9 cellular contexts compared by ENCODE assay signal in the genomic region with DNA sequence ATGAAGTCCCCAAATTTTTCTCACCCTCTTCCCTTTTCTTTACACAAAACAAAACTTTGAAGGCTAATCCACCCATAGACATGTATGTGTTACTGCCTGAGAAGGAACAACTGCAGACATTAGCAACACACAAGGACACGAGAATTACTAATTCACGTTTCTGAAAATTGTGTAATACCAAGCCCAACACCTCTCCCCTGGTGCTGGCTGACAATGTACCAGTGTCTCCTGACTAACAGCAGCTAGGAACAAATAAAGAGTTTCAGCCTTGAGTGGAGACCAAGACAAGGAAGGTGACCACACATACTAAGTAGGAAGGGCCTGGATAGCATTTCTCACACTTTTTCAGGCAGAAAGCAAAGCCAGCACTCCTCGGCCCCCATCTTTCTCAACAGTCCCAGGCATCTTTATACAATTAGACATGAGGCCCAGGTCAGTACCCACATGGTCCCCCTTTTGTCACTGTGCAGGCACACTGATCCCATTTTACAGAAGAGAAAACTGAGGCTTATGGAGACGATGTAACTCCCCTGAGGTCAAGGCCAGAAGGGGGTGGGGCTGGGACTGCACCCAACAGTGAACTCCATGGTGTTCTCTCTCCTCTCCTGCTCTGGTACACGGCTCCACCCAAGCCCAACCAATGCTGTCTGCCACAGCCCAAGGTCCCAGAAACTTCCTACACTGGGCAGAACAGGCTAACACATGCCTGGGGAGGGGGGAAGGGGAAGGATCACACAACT. TPM values are rescaled to one million over a fixed set of nuclear protein-coding genes. Genes with fewer than 3 reads are reported as not detected.
DNase-seq lines count a peak whose midpoint lies in the region; ATAC-seq, FAIRE-seq and TF ChIP-seq lines count a peak whose summit lies in the region.
"Had no signal": no experiment of that assay in that cellular context is flagged by ENCODE, and none has a peak within 500 bp of the region (broad histone marks: within the 10 kb centered on the region; RNA-seq: fewer than 3 reads in every experiment).

No MANE protein-coding gene starts in this region.

- H3K4me1 ChIP-seq in K562 (replicated peaks in 1 of 2; ENCODE audit: control insufficient read depth in 2 of 2, insufficient read depth in 2 of 2, low read length in 2 of 2) (peaks cover 26 to 52% of the 10 kb centered on the region in 2 experiments), left lung (peaks cover 71 to 100% of the 10 kb centered on the region in 2 donors), suprapubic skin (peaks cover 93% of the 10 kb centered on the region)

- H3K36me3 ChIP-seq in K562 (ENCODE audit: control insufficient read depth, insufficient read depth, low read length) (peaks cover 13% of the 10 kb centered on the region; the same call in 2 of the 3 replicates), left lung (no peaks in the 10 kb centered on the region), suprapubic skin (no peaks in the 10 kb centered on the region)

- DNase-seq in SKM-1 (lab: John Stamatoyannopoulos, UW; ENCODE audit: unreplicated experiment) (peak; percentile 12), SKM-1 treated with dmso at 0.1 percent for 144 hours (lab: John Stamatoyannopoulos, UW; ENCODE audit: unreplicated experiment) (no peak), K562 (ENCODE audit: extremely low read depth in 1 of 4, low spot score in 3 of 4) (peak in 3 of 4 experiments; percentile 28 to 51 (median 42)), left lung (peak in 1 of 2 donors; percentile 40), suprapubic skin (ENCODE audit: low spot score in 2 of 2) (peak in 1 of 2 donors; percentile 71), NCI-H748 treated with DMSO at 0.1 percent for 48 hours (lab: John Stamatoyannopoulos, UW) (no peak), cerebellar cortex (ENCODE audit: low spot score) (no peak), retina (no peak)

- H3K27me3 ChIP-seq in K562 (ENCODE audit: control insufficient read depth in 2 of 2, insufficient read depth in 2 of 2, low read length in 2 of 2): no peaks in the 10 kb centered on the region
- no peaks in the 10 kb centered on the region for H3K27me3 ChIP-seq in left lung
- H3K27me3 ChIP-seq in suprapubic skin: no peaks in the 10 kb centered on the region

- TF ChIP-seq EP300 in K562 (IDR thresholded peaks at IDR 0.05; ENCODE audit: low read length): no peak
- TF ChIP-seq EP300 in suprapubic skin (IDR thresholded peaks at IDR 0.05): no peak

- TF ChIP-seq RAD21 in K562 (CRISPR knock-in tag; conservative IDR thresholded peaks at IDR 0.05 in 1 of 2, IDR thresholded peaks at IDR 0.05 in 1 of 2): no peak

- TF ChIP-seq POLR2A in K562 (conservative IDR thresholded peaks at IDR 0.05) (no peak), suprapubic skin (IDR thresholded peaks at IDR 0.05) (no peak)

- WGBS in K562 (ENCODE audit: insufficient coverage, low coverage, missing lambda C conversion rate): 52% methylated on average over 4 of the region's 5 CpGs
- 21% methylated on average over 5 of the region's 5 CpGs for WGBS in suprapubic skin

- no peak overlapping the region for H2AFZ ChIP-seq in K562 (ENCODE audit: low read depth, low read length)

- peak overlapping the region; percentile 12; the same call in 1 of the 2 replicates for H3K4me2 ChIP-seq in K562 (ENCODE audit: insufficient read depth, low read length)

- H3K9ac ChIP-seq in K562 (ENCODE audit: insufficient read depth in 1 of 2, low read depth in 2 of 2, low read length in 2 of 2): 0 out of 4 replicates have a peak overlapping the region, but pooled peaks of 1 of the 2 experiments have one; percentile 14

- intact Hi-C loops in K562 (cut with micrococcal nuclease) (loop anchor here (5.0 kb wide), 1 partner anchor 41 kb away; no protein-coding TSS in a partner anchor), left lung (cut with DNase I) (no loop called here)

- H3K27ac ChIP-seq in K562 (ENCODE audit: extremely low read depth, low read depth, low read length): peak overlapping the region; percentile 8; the same call in 1 of the 3 replicates
- H3K27ac ChIP-seq in left lung: peak overlapping the region; percentile 9 to 37
- peak overlapping the region; percentile 80 for H3K27ac ChIP-seq in suprapubic skin

- peaks cover 81% of the 10 kb centered on the region for H4K20me1 ChIP-seq in K562 (replicated peaks; ENCODE audit: control insufficient read depth, insufficient read depth, low read length)

- POLR2A ChIA-PET in K562 (lab: Yijun Ruan, JAX): interaction anchor here (0.6 to 1.9 kb wide), 6 partner anchors 13 to 1370 kb away, joined by 3 to 7 read pairs (median 4); no protein-coding TSS in a partner anchor

- TF ChIP-seq CTCF in K562 (IDR thresholded peaks at IDR 0.05 in 2 of 3, conservative IDR thresholded peaks at IDR 0.05 in 1 of 3; ENCODE audit: insufficient read depth in 2 of 3, low read depth in 1 of 3, low read length in 3 of 3) (no peak), left lung (IDR thresholded peaks at IDR 0.05) (no peak), suprapubic skin (IDR thresholded peaks at IDR 0.05) (no peak)

- no peak for FAIRE-seq in K562 (lab: Jason Lieb, UNC)
- FAIRE-seq: A204.1 had no signal

- no peaks in the 10 kb centered on the region for H3K9me3 ChIP-seq in K562 (replicated peaks; ENCODE audit: control insufficient read depth, insufficient read depth, low read depth, low read length)
- H3K9me3 ChIP-seq in left lung: no peaks in the 10 kb centered on the region
- no peaks in the 10 kb centered on the region for H3K9me3 ChIP-seq in suprapubic skin

- ATAC-seq in K562 (peak; percentile 36), left lung (peak; percentile 37)

- BruUV-seq in K562 (replicated peaks; lab: Mats Ljungman, UMichigan): no TSS peak

- no peak overlapping the region for H3K4me3 ChIP-seq in K562
- H3K4me3 ChIP-seq in left lung: no peak overlapping the region
- peak overlapping the region; percentile 5 for H3K4me3 ChIP-seq in suprapubic skin

- CTCF ChIA-PET in K562 (lab: Yijun Ruan, JAX; ENCODE audit: low intra/inter-chr PET ratio): no interaction called here

- peaks cover 21% of the 10 kb centered on the region for H3K9me1 ChIP-seq in K562 (ENCODE audit: control insufficient read depth, insufficient read depth, low read length)

- H3K79me2 ChIP-seq in K562 (ENCODE audit: control insufficient read depth, insufficient read depth, low read length): peaks cover 98% of the 10 kb centered on the region

- in situ Hi-C loops in K562 (cut with MboI): no loop called here

TF ChIP-seq in K562, 482 proteins besides CTCF, POLR2A, EP300 and RAD21 (continues in another document):
- TF ChIP-seq CEBPB (tag; IDR thresholded peaks at IDR 0.05) (peak; percentile 67; the same call in 1 of the 2 replicates), BCOR (IDR thresholded peaks at IDR 0.05) (peak; percentile 95)

RNA-seq across cellular contexts. Expression of a gene that starts 8.7 kb away (rescaled TPM):
- 157 and 305 TPM in 2 replicates for total RNA-seq in K562 (2011; cell fraction: chromatin; rRNA removed; ENCODE audit: low replicate concordance)
- total RNA-seq in K562 (2011; cell fraction: nucleolus; rRNA removed): 129 and 134 TPM in 2 replicates
- 133 and 164 TPM in 2 replicates for total RNA-seq in K562 (2011; cell fraction: nucleoplasm; rRNA removed)
- total RNA-seq in K562 (2014; rRNA removed) (15.6 and 24.0 TPM in 2 replicates), K562 (2014; rRNA removed; fragmentation: Illumina TruSeq; extraction: Trizol) (11.3 and 13.0 TPM in 2 replicates), K562 (2015; rRNA removed; fragmentation: Illumina TruSeq; extraction: Trizol) (16.1 and 18.2 TPM in 2 replicates), K562 (2021) (93.7 and 105 TPM in 2 replicates), left lung (10 to 100 TPM; 79.1 to 89.6 TPM), suprapubic skin (100 to 1,000 TPM in 1 of 4 donors, 10 to 100 TPM in 3; 54.8 to 111 (median 68.3) TPM)
- polyA plus RNA-seq in K562 (2011; rRNA removed) (8.9 and 11.0 TPM in 2 replicates), K562 (2014; fragmentation: Illumina TruSeq; extraction: Trizol) (35.3 and 43.4 TPM in 2 replicates), K562 (2014; fragmentation: Nextera tagmentation; extraction: Ambion mirVana) (1 to 10 TPM; 1.8 to 5.4 TPM), K562 (2014; rRNA removed) (23.3 and 24.3 TPM in 2 replicates)
- 5.8 and 8.4 TPM in 2 replicates for polyA plus RNA-seq in K562 (2011; cell fraction: cytosol; rRNA removed)
- polyA plus RNA-seq in K562 (2011; cell fraction: nucleus; rRNA removed): 36.9 and 48.9 TPM in 2 replicates
- 61.3 and 74.1 TPM in 2 replicates for polyA plus RNA-seq in K562 (2012)
- polyA minus RNA-seq in K562 (2011; rRNA and poly(A)+ RNA removed): 14.6 and 17.9 TPM in 2 replicates
- 36.5 and 50.1 TPM in 2 replicates for polyA minus RNA-seq in K562 (2011; cell fraction: cytosol; rRNA and poly(A)+ RNA removed)
- polyA minus RNA-seq in K562 (2011; cell fraction: nucleus; rRNA and poly(A)+ RNA removed): 35.0 and 50.0 TPM in 2 replicates

RNA-seq across cellular contexts. Expression of a gene that starts 55.9 kb away (rescaled TPM):
- total RNA-seq in K562 (2011; cell fraction: chromatin; rRNA removed; ENCODE audit: low replicate concordance): 47.6 and 50.3 TPM in 2 replicates
- 26.3 and 27.0 TPM in 2 replicates for total RNA-seq in K562 (2011; cell fraction: nucleolus; rRNA removed)
- 22.2 and 28.7 TPM in 2 replicates for total RNA-seq in K562 (2011; cell fraction: nucleoplasm; rRNA removed)
- total RNA-seq in K562 (2014; rRNA removed) (33.5 and 34.2 TPM in 2 replicates), K562 (2014; rRNA removed; fragmentation: Illumina TruSeq; extraction: Trizol) (13.3 and 13.8 TPM in 2 replicates), K562 (2015; rRNA removed; fragmentation: Illumina TruSeq; extraction: Trizol) (20.2 and 22.6 TPM in 2 replicates), K562 (2021) (49.9 and 56.5 TPM in 2 replicates), left lung (10 to 100 TPM; 19.5 to 36.8 TPM), suprapubic skin (10 to 100 TPM; 25.3 to 77.9 (median 41.6) TPM)
- polyA plus RNA-seq in K562 (2011; rRNA removed) (15.0 and 18.4 TPM in 2 replicates), K562 (2014; fragmentation: Illumina TruSeq; extraction: Trizol) (14.6 and 17.0 TPM in 2 replicates), K562 (2014; fragmentation: Nextera tagmentation; extraction: Ambion mirVana) (1 to 10 TPM; 3.4 to 4.4 TPM), K562 (2014; rRNA removed) (25.5 and 27.4 TPM in 2 replicates)
- 13.4 and 17.8 TPM in 2 replicates for polyA plus RNA-seq in K562 (2011; cell fraction: cytosol; rRNA removed)
- polyA plus RNA-seq in K562 (2011; cell fraction: nucleus; rRNA removed): 42.2 and 65.9 TPM in 2 replicates
- 17.0 and 17.1 TPM in 2 replicates for polyA plus RNA-seq in K562 (2012)
- 9.5 and 10.9 TPM in 2 replicates for polyA minus RNA-seq in K562 (2011; rRNA and poly(A)+ RNA removed)
- polyA minus RNA-seq in K562 (2011; cell fraction: cytosol; rRNA and poly(A)+ RNA removed): 15.0 and 18.3 TPM in 2 replicates
- 9.3 and 10.6 TPM in 2 replicates for polyA minus RNA-seq in K562 (2011; cell fraction: nucleus; rRNA and poly(A)+ RNA removed)

Comparison
In these comparisons a context has a peak if more than half of its experiments do, and no peak if none do; other contexts are left out.
1. DNase-seq: peak in SKM-1 (single experiment) and K562 (3 of 4); none in SKM-1 treated with dmso at 0.1 percent for 144 hours (single experiment), NCI-H748 treated with DMSO at 0.1 percent for 48 hours (single experiment), cerebellar cortex (single experiment) and retina (single experiment).
2. H3K27ac ChIP-seq: peak in every context shown above with its lines; median percentile 80 in suprapubic skin; 23 in left lung; 8 in K562.